Comparison of ENCODE assay signal across 1 cellular context in the genomic region with DNA sequence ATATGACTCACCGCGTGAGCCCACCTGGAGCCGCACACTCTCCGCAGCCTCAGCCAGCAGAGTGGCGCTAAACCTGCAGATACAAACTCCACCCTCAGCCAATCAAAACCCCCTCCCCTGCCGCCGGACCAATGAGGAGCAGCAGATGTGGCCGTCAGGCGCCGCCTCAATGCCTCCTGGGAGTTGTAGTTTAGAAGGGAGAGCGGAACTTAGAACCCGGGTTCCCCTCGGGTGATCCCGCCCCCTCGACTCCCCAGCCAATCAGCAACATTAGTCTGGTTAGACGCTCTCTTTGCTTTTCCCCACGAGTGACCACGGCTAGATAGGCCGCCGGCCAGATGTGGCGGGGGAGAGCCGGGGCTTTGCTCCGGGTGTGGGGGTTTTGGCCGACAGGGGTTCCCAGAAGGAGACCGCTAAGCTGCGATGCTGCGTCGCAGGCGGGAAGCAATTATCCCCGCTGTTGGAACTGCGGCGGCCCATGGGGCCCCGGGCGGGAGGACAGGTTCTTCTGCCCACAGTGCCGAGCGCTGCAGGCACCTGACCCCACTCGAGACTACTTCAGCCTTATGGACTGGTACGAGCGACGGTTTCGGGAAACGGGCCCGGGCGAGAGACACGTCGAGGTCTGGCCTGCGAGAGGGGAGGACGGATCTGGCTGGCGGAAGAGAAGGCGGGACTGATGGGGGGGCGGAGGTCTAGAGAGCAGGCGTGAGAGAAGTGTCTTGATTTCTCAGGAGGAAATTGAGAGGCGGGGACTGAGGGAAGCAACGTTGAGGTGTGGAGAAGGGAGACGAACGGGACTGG.
TF ChIP-seq lines count a peak whose summit lies in the region.

A gene (minus strand): TSS at position 63 of the 804 bp plus-strand sequence. CDS start 7,099 bp downstream, outside the sequence.
A gene with protein sequence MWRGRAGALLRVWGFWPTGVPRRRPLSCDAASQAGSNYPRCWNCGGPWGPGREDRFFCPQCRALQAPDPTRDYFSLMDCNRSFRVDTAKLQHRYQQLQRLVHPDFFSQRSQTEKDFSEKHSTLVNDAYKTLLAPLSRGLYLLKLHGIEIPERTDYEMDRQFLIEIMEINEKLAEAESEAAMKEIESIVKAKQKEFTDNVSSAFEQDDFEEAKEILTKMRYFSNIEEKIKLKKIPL (plus strand): TSS at position 282 of the 804 bp plus-strand sequence. CDS start 57 bp downstream, at position 339.

TF ChIP-seq in SK-N-SH, 30 proteins besides CTCF, POLR2A, EP300 and RAD21 (continued from another document):
- TF ChIP-seq, protein P1, sequence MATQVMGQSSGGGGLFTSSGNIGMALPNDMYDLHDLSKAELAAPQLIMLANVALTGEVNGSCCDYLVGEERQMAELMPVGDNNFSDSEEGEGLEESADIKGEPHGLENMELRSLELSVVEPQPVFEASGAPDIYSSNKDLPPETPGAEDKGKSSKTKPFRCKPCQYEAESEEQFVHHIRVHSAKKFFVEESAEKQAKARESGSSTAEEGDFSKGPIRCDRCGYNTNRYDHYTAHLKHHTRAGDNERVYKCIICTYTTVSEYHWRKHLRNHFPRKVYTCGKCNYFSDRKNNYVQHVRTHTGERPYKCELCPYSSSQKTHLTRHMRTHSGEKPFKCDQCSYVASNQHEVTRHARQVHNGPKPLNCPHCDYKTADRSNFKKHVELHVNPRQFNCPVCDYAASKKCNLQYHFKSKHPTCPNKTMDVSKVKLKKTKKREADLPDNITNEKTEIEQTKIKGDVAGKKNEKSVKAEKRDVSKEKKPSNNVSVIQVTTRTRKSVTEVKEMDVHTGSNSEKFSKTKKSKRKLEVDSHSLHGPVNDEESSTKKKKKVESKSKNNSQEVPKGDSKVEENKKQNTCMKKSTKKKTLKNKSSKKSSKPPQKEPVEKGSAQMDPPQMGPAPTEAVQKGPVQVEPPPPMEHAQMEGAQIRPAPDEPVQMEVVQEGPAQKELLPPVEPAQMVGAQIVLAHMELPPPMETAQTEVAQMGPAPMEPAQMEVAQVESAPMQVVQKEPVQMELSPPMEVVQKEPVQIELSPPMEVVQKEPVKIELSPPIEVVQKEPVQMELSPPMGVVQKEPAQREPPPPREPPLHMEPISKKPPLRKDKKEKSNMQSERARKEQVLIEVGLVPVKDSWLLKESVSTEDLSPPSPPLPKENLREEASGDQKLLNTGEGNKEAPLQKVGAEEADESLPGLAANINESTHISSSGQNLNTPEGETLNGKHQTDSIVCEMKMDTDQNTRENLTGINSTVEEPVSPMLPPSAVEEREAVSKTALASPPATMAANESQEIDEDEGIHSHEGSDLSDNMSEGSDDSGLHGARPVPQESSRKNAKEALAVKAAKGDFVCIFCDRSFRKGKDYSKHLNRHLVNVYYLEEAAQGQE (IDR thresholded peaks at IDR 0.05; ENCODE audit: low read depth, low read length) = no peak
- TF ChIP-seq, protein P2, sequence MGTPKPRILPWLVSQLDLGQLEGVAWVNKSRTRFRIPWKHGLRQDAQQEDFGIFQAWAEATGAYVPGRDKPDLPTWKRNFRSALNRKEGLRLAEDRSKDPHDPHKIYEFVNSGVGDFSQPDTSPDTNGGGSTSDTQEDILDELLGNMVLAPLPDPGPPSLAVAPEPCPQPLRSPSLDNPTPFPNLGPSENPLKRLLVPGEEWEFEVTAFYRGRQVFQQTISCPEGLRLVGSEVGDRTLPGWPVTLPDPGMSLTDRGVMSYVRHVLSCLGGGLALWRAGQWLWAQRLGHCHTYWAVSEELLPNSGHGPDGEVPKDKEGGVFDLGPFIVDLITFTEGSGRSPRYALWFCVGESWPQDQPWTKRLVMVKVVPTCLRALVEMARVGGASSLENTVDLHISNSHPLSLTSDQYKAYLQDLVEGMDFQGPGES (IDR thresholded peaks at IDR 0.05; ENCODE audit: low read depth, low read length) = peak; percentile 69
- TF ChIP-seq POLR2AphosphoS5 (IDR thresholded peaks at IDR 0.05; ENCODE audit: low read depth, low read length) (peak; percentile 93), ELF1 (IDR thresholded peaks at IDR 0.05) (peak; percentile 77), TCF12 (IDR thresholded peaks at IDR 0.05) (peak; percentile 16; the same call in 1 of the 2 replicates), EZH2phosphoT487 (IDR thresholded peaks at IDR 0.05; ENCODE audit: borderline replicate concordance, low read depth) (no peak)
- TF ChIP-seq, protein P3, sequence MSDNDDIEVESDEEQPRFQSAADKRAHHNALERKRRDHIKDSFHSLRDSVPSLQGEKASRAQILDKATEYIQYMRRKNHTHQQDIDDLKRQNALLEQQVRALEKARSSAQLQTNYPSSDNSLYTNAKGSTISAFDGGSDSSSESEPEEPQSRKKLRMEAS (IDR thresholded peaks at IDR 0.05; ENCODE audit: low read depth) = peak; percentile 83
